Comparison of ENCODE assay signal across 1 cellular context in genomic region chr1:227788279-227789041, GRCh38.
TF ChIP-seq lines count a peak whose summit lies in the region.

No MANE protein-coding gene starts in this region.

TF ChIP-seq in IMR-90, 13 proteins besides CTCF, POLR2A, EP300 and RAD21 (continued from another document):
- no peak for TF ChIP-seq ELK1 (IDR thresholded peaks at IDR 0.05; ENCODE audit: borderline replicate concordance, low read depth, low read length)
- no peak for TF ChIP-seq RCOR1 (IDR thresholded peaks at IDR 0.05; ENCODE audit: insufficient replicate concordance, low read length)
